Comparison of ENCODE assay signal across 16 cellular contexts in genomic region chr17:46925185-46925858, GRCh38. TPM values are rescaled to one million over a fixed set of nuclear protein-coding genes. Genes with fewer than 3 reads are reported as not detected.
DNase-seq lines count a peak whose midpoint lies in the region; ATAC-seq and TF ChIP-seq lines count a peak whose summit lies in the region.
"Had no signal": no experiment of that assay in that cellular context is flagged by ENCODE, and none has a peak within 500 bp of the region (broad histone marks: within the 10 kb centered on the region; RNA-seq: fewer than 3 reads in every experiment).

No MANE protein-coding gene starts in this region.

- intact Hi-C loops in PC-9 (cut with micrococcal nuclease; ENCODE audit: unreplicated experiment): no loop called here
- intact Hi-C loops in esophagus muscularis mucosa (cut with DNase I): no loop called here

- TF ChIP-seq POLR2A in esophagus muscularis mucosa (IDR thresholded peaks at IDR 0.05; ENCODE audit: low read depth): no peak

- TF ChIP-seq EP300 in esophagus muscularis mucosa (IDR thresholded peaks at IDR 0.05): no peak

- POLR2A ChIA-PET in PC-9 (lab: Charles Lee; ENCODE audit: unreplicated experiment): no interaction called here

- 76% methylated on average over 5 of the region's 5 CpGs for WGBS in esophagus muscularis mucosa

- H4K20me1 ChIP-seq in PC-9 (ENCODE audit: insufficient read depth): peaks cover 60% of the 10 kb centered on the region

- ATAC-seq in activated T-cell treated with anti-CD3 and anti-CD28 coated beads, Interleukin-2, amount 50 U/mL, for 4 hours: no peak
- ATAC-seq in stimulated activated effector memory CD8-positive, alpha-beta T cell treated with anti-CD3 and anti-CD28 coated beads, Interleukin-12 subunit alpha, Interleukin-12 subunit beta, amount 100 ng/mL, for 72 hours: no peak
- ATAC-seq: effector memory CD8-positive, alpha-beta T cell; foreskin keratinocyte; mucosa of descending colon had no signal

- peaks cover 20% of the 10 kb centered on the region for H3K36me3 ChIP-seq in PC-9 (ENCODE audit: low read depth)
- H3K36me3 ChIP-seq in esophagus muscularis mucosa: peaks cover 4 to 11% (median 10%) of the 10 kb centered on the region in 4 donors

- no peak for DNase-seq in activated T-cell treated with anti-CD3 and anti-CD28 coated beads, Interleukin-2, amount 50 U/mL, for 4 hours
- DNase-seq in activated T-cell treated with anti-CD3 and anti-CD28 coated beads, Interleukin-2, amount 50 U/mL, for 1 hour: no peak
- no peak for DNase-seq in PC-9
- peak; percentile 27 for DNase-seq in iris pigment epithelial cell (ENCODE audit: low read depth)
- no peak for DNase-seq in stimulated activated effector memory CD8-positive, alpha-beta T cell treated with anti-CD3 and anti-CD28 coated beads, Interleukin-12 subunit alpha, Interleukin-12 subunit beta, amount 100 ng/mL, for 72 hours (ENCODE audit: low spot score in 2 of 2)
- DNase-seq in activated gamma-delta T cell treated with Interleukin-2 at 50 U/mL for 16 hours: no peak
- DNase-seq in cerebellar nuclear complex (lab: John Stamatoyannopoulos, UW): no peak
- no peak for DNase-seq in esophagus muscularis mucosa (ENCODE audit: extremely low spot score)
- DNase-seq: activated CD4-positive, CD25-positive, alpha-beta regulatory T cell treated with anti-CD3 and anti-CD28 coated beads, Interleukin-2, amount 50 U/mL, for 72 hours; effector memory CD8-positive, alpha-beta T cell; foreskin keratinocyte; mucosa of descending colon; NCI-H1694 treated with DMSO at 0.1 percent for 48 hours; NCI-H69; stimulated activated CD8-positive, alpha-beta memory T cell treated with anti-CD3 and anti-CD28 coated beads, Interleukin-4, amount 100 ng/mL, for 48 hours had no signal

- no peaks in the 10 kb centered on the region for H3K9me3 Mint-ChIP-seq in activated T-cell treated with anti-CD3 and anti-CD28 coated beads, Interleukin-2, amount 50 U/mL, for 4 hours
- H3K9me3 Mint-ChIP-seq in stimulated activated effector memory CD8-positive, alpha-beta T cell treated with anti-CD3 and anti-CD28 coated beads, Interleukin-12 subunit alpha, Interleukin-12 subunit beta, amount 100 ng/mL, for 72 hours: no peaks in the 10 kb centered on the region
- H3K9me3 Mint-ChIP-seq: effector memory CD8-positive, alpha-beta T cell had no signal

- TF ChIP-seq CTCF in PC-9 (conservative IDR thresholded peaks at IDR 0.05) (no peak), esophagus muscularis mucosa (IDR thresholded peaks at IDR 0.05) (no peak)

- H3K27ac Mint-ChIP-seq in stimulated activated effector memory CD8-positive, alpha-beta T cell treated with anti-CD3 and anti-CD28 coated beads, Interleukin-12 subunit alpha, Interleukin-12 subunit beta, amount 100 ng/mL, for 72 hours: peak overlapping the region; percentile 100

- no peak overlapping the region for H3K27ac ChIP-seq in PC-9
- no peak overlapping the region for H3K27ac ChIP-seq in esophagus muscularis mucosa (replicated peaks in 1 of 4)
- H3K27ac ChIP-seq: foreskin keratinocyte had no signal

- H3K27me3 ChIP-seq in PC-9 (ENCODE audit: insufficient read depth, low read depth) (no peaks in the 10 kb centered on the region), esophagus muscularis mucosa (no peaks in the 10 kb centered on the region)
- H3K27me3 ChIP-seq: foreskin keratinocyte had no signal

- peak overlapping the region; percentile 50 for H3K4me3 Mint-ChIP-seq in activated T-cell treated with anti-CD3 and anti-CD28 coated beads, Interleukin-2, amount 50 U/mL, for 4 hours
- H3K4me3 Mint-ChIP-seq in stimulated activated effector memory CD8-positive, alpha-beta T cell treated with anti-CD3 and anti-CD28 coated beads, Interleukin-12 subunit alpha, Interleukin-12 subunit beta, amount 100 ng/mL, for 72 hours: peak overlapping the region; percentile 91

- H3F3A ChIP-seq in PC-9 (ENCODE audit: insufficient read depth, low read depth): no peaks in the 10 kb centered on the region

- BruUV-seq in PC-9 (replicated peaks; lab: Mats Ljungman, UMichigan): no TSS peak

- H3K4me1 Mint-ChIP-seq in activated T-cell treated with anti-CD3 and anti-CD28 coated beads, Interleukin-2, amount 50 U/mL, for 4 hours (ENCODE audit: low read depth): peaks cover 58% of the 10 kb centered on the region
- H3K4me1 Mint-ChIP-seq in stimulated activated effector memory CD8-positive, alpha-beta T cell treated with anti-CD3 and anti-CD28 coated beads, Interleukin-12 subunit alpha, Interleukin-12 subunit beta, amount 100 ng/mL, for 72 hours: peaks cover 52% of the 10 kb centered on the region

- H3K9me3 ChIP-seq in PC-9 (ENCODE audit: insufficient read depth, low read depth) (no peaks in the 10 kb centered on the region), esophagus muscularis mucosa (no peaks in the 10 kb centered on the region)
- H3K9me3 ChIP-seq: mucosa of descending colon had no signal

- H3K9me2 ChIP-seq in PC-9 (ENCODE audit: insufficient read depth): no peaks in the 10 kb centered on the region

- H3K79me2 ChIP-seq in PC-9 (ENCODE audit: low read depth): peaks cover 68% of the 10 kb centered on the region

- H3K36me3 Mint-ChIP-seq in activated T-cell treated with anti-CD3 and anti-CD28 coated beads, Interleukin-2, amount 50 U/mL, for 4 hours (ENCODE audit: insufficient read depth): peaks cover 19% of the 10 kb centered on the region
- peaks cover 25% of the 10 kb centered on the region for H3K36me3 Mint-ChIP-seq in stimulated activated effector memory CD8-positive, alpha-beta T cell treated with anti-CD3 and anti-CD28 coated beads, Interleukin-12 subunit alpha, Interleukin-12 subunit beta, amount 100 ng/mL, for 72 hours

- H3K4me1 ChIP-seq in PC-9 (replicated peaks; ENCODE audit: insufficient read depth) (peaks cover 12% of the 10 kb centered on the region), esophagus muscularis mucosa (peaks cover 28 to 64% (median 44%) of the 10 kb centered on the region in 4 donors)

- CTCF ChIA-PET in PC-9 (lab: Charles Lee): no interaction called here

- no peak overlapping the region for H2AFZ ChIP-seq in PC-9

- no peaks in the 10 kb centered on the region for H3K27me3 Mint-ChIP-seq in activated T-cell treated with anti-CD3 and anti-CD28 coated beads, Interleukin-2, amount 50 U/mL, for 4 hours (ENCODE audit: low read depth)
- H3K27me3 Mint-ChIP-seq: effector memory CD8-positive, alpha-beta T cell had no signal

- H3K4me2 ChIP-seq in PC-9: peak overlapping the region; percentile 86; the same call in 1 of the 2 replicates

- H3K4me3 ChIP-seq in PC-9: no peak overlapping the region
- no peak overlapping the region for H3K4me3 ChIP-seq in esophagus muscularis mucosa
- H3K4me3 ChIP-seq: mucosa of descending colon had no signal

RNA-seq across cellular contexts. Expression of gene GOSR2, which starts 2.4 kb away (rescaled TPM):
- 10 to 100 TPM; 66.1 to 69.7 (median 67.0) TPM for total RNA-seq in activated T-cell treated with anti-CD3 and anti-CD28 coated beads, Interleukin-2, amount 50 U/mL, for 4 hours
- total RNA-seq in PC-9 (2021) (31.7 and 34.5 TPM in 2 replicates), esophagus muscularis mucosa (10 to 100 TPM; 37.7 to 44.9 (median 43.8) TPM)

RNA-seq across cellular contexts. Expression of gene RPRML, which starts 53.7 kb away (rescaled TPM):
- not detected for total RNA-seq in activated T-cell treated with anti-CD3 and anti-CD28 coated beads, Interleukin-2, amount 50 U/mL, for 4 hours
- total RNA-seq in PC-9 (2021): not detected in 2 replicates
- under 1 TPM in 2 of 4 donors, not detected in 2; 0.26 to 0.50 TPM for total RNA-seq in esophagus muscularis mucosa
- total RNA-seq: foreskin keratinocyte, SK-MEL-5 had no signal
